8 cellular contexts compared by ENCODE assay signal in the genomic region with DNA sequence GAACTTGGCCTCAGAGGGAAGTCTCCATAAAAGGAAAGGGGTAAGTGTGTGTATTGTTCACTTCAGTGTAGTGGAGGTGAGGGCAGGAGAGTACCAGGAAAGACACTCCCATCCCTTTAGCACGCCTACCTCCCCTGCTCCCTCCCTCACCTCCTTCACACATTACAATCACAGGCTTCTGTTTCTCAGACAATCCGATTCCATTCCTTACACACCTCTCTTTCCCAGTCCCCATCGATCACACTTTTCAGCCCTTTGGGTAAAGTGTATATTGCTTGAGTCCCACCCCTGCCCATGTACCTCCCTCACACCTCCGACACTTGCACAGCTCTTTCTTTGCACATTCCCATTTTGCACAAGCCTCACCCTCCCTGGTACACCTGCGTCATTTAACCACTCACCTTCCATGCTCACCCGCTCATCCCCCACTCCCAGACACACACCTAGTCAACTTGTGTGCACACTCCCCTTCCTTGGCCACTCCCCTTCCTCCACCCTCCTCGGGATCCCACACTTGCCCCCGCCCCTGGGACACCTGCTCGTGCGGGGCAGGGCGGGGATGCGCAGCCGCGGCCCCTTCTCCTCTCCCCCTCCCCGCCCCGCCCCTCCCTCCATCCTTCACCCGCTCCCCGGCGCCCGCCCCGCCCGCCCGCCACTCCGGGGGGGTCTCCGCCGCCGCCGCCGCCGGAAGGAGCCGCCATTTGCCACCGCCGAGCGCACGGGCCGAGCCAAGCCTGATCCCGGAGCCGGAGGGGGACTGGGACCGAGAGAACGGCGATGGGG. TPM values are rescaled to one million over a fixed set of nuclear protein-coding genes. Genes with fewer than 3 reads are reported as not detected.
A peak's percentile ranks its signal among the peaks of the same experiment; 100 is the strongest.
DNase-seq lines count a peak whose midpoint lies in the region; ATAC-seq lines count a peak whose summit lies in the region.

A gene with protein sequence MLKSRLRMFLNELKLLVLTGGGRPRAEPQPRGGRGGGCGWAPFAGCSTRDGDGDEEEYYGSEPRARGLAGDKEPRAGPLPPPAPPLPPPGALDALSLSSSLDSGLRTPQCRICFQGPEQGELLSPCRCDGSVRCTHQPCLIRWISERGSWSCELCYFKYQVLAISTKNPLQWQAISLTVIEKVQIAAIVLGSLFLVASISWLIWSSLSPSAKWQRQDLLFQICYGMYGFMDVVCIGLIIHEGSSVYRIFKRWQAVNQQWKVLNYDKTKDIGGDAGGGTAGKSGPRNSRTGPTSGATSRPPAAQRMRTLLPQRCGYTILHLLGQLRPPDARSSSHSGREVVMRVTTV (plus strand): TSS at position 693 of the 783 bp plus-strand sequence. CDS start 426 bp downstream, outside the sequence.

- H3K27me3 ChIP-seq in NT2/D1 (ENCODE audit: insufficient read depth, insufficient read length), result peaks cover 60% of the 10 kb centered on the region
- no peaks in the 10 kb centered on the region for H3K27me3 ChIP-seq in stomach smooth muscle (ENCODE audit: control insufficient read depth in 1 of 2, insufficient read depth in 2 of 2, low read length in 2 of 2)

- H3K36me3 Mint-ChIP-seq in natural killer cell treated with Interleukin-12 subunit alpha and Interleukin-12 subunit beta and Interleukin-15 and Interleukin-18, amount 100 ng/mL, for 72 hours, result peaks cover 14% of the 10 kb centered on the region

- peak within 1 kb of the TSS; percentile 55 for H3K4me3 ChIP-seq in NT2/D1 (ENCODE audit: insufficient read length, low read depth)
- H3K4me3 ChIP-seq in stomach smooth muscle (ENCODE audit: low read length in 2 of 2), result peak within 1 kb of the TSS; percentile 70 to 77

- H3K36me3 ChIP-seq in NT2/D1 (ENCODE audit: insufficient read depth, insufficient read length, low read length), result peaks cover 20% of the 10 kb centered on the region
- peaks cover 21 to 27% of the 10 kb centered on the region in 2 donors for H3K36me3 ChIP-seq in stomach smooth muscle (ENCODE audit: control insufficient read depth in 2 of 2, insufficient read depth in 2 of 2, low read length in 2 of 2)

- no peaks in the 10 kb centered on the region for H3K27me3 Mint-ChIP-seq in natural killer cell treated with Interleukin-12 subunit alpha and Interleukin-12 subunit beta and Interleukin-15 and Interleukin-18, amount 100 ng/mL, for 72 hours

- no peaks in the 10 kb centered on the region for H3K9me3 Mint-ChIP-seq in natural killer cell treated with Interleukin-12 subunit alpha and Interleukin-12 subunit beta and Interleukin-15 and Interleukin-18, amount 100 ng/mL, for 72 hours

- H3K9me3 ChIP-seq in NT2/D1 (ENCODE audit: insufficient read depth, low read length) (no peaks in the 10 kb centered on the region), stomach smooth muscle (ENCODE audit: control insufficient read depth in 2 of 2, low read length in 2 of 2) (no peaks in the 10 kb centered on the region)

- H3K27ac ChIP-seq in stomach smooth muscle (ENCODE audit: low read length), result no peak within 1 kb of the TSS

- peaks cover 59 to 60% of the 10 kb centered on the region in 2 donors for H3K4me1 Mint-ChIP-seq in natural killer cell treated with Interleukin-12 subunit alpha and Interleukin-12 subunit beta and Interleukin-15 and Interleukin-18, amount 100 ng/mL, for 72 hours (ENCODE audit: low read depth in 2 of 2)

- H3K9ac ChIP-seq in NT2/D1 (ENCODE audit: insufficient read length, low read depth) (peak within 1 kb of the TSS; percentile 44), stomach smooth muscle (ENCODE audit: low read length in 2 of 2) (peak within 1 kb of the TSS; percentile 51)

- H3K4me1 ChIP-seq in NT2/D1 (ENCODE audit: insufficient read depth, insufficient read length) (peaks cover 7% of the 10 kb centered on the region), stomach smooth muscle (ENCODE audit: control insufficient read depth, insufficient read depth, low read length) (peaks cover 29% of the 10 kb centered on the region)

- DNase-seq in AG08395 (ENCODE audit: low spot score) (peak; percentile 8), HPDE6-E6E7 (ENCODE audit: extremely low spot score) (peak; percentile 74), NT2/D1 (ENCODE audit: low read depth, low spot score) (no peak), activated T-cell treated with anti-CD3 and anti-CD28 coated beads for 4 hours (peak; percentile 83)
- DNase-seq in natural killer cell treated with Interleukin-12 subunit alpha and Interleukin-12 subunit beta and Interleukin-15 and Interleukin-18, amount 100 ng/mL, for 72 hours (ENCODE audit: low spot score), result no peak

- peak within 1 kb of the TSS; percentile 94 for H3K4me3 Mint-ChIP-seq in natural killer cell treated with Interleukin-12 subunit alpha and Interleukin-12 subunit beta and Interleukin-15 and Interleukin-18, amount 100 ng/mL, for 72 hours

- peak within 1 kb of the TSS; percentile 88 to 90 for H3K27ac Mint-ChIP-seq in natural killer cell treated with Interleukin-12 subunit alpha and Interleukin-12 subunit beta and Interleukin-15 and Interleukin-18, amount 100 ng/mL, for 72 hours

- ATAC-seq in GM19324 (IDR thresholded peaks at IDR 0.05; ENCODE audit: low FRiP score, unreplicated experiment) (peak; percentile 36), esophagus mucosa (peak; percentile 63)
- ATAC-seq in natural killer cell treated with Interleukin-12 subunit alpha and Interleukin-12 subunit beta and Interleukin-15 and Interleukin-18, amount 100 ng/mL, for 72 hours, result peak; percentile 38 to 42

RNA-seq across cellular contexts. Expression of the gene that starts here (rescaled TPM):
- 5.9 TPM for total RNA-seq in esophagus mucosa
- total RNA-seq in natural killer cell treated with Interleukin-12 subunit alpha and Interleukin-12 subunit beta and Interleukin-15 and Interleukin-18, amount 100 ng/mL, for 72 hours, result 10 to 100 TPM; 15.8 to 17.0 TPM

Comparison
In these comparisons a context has a peak if more than half of its experiments do, and no peak if none do; other contexts are left out.
1. DNase-seq: peak in AG08395 (single experiment), HPDE6-E6E7 (single experiment) and activated T-cell treated with anti-CD3 and anti-CD28 coated beads for 4 hours (single experiment); none in NT2/D1 (single experiment) and natural killer cell treated with Interleukin-12 subunit alpha and Interleukin-12 subunit beta and Interleukin-15 and Interleukin-18, amount 100 ng/mL, for 72 hours (single experiment).
2. Peak in every context shown above with its lines, with median percentiles within 50 percentile points of each other: ATAC-seq.